17 cellular contexts compared by ENCODE assay signal in the genomic region with DNA sequence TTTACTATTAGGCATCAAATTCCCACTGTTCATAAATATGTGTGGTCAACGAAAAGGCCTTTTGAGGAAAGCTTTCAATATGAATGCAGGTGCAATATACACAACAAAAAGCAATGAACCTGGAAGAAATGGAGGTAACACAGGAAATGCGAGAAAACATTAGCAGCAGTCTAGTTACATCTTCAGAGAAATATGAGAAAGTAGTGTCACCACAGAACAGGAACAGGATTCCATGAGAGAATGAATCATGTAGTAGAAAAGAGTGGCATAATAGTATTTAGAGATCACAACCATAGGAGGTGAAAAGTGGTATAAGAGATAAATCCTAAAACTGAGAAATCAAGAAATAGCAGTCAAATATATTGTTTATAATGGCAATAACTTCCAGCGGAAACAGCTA.
"Had no signal": no experiment of that assay in that cellular context is flagged by ENCODE, and none has a peak within 500 bp of the region (broad histone marks: within the 10 kb centered on the region; RNA-seq: fewer than 3 reads in every experiment).

No MANE protein-coding gene starts in this region.

- H3K4me1 ChIP-seq: sigmoid colon had no signal

- H3K27ac Mint-ChIP-seq: activated CD4-positive, alpha-beta T cell treated with anti-CD3 and anti-CD28 coated beads, Interleukin-2, amount 10 ng/mL, durations not matched to agents 24 days and 14 days; activated CD8-positive, alpha-beta T cell treated with anti-CD3 and anti-CD28 coated beads, Interleukin-2, amount 10 ng/mL, durations not matched to agents 7 days and 5 days; activated naive CD4-positive, alpha-beta T cell treated with anti-CD3 and anti-CD28 coated beads, Interleukin-2, amount 50 U/mL, for 72 hours; activated T-cell treated with anti-CD3 and anti-CD28 coated beads, Interleukin-2, amount 50 U/mL, for 72 hours; T-helper 2 cell treated with Interferon-gamma antibody and Interleukin-4, amounts not matched to agents 5 μg/mL and 100 μg/mL, for 36 hours had no signal

- H2AFZ ChIP-seq: hepatocyte had no signal

- FAIRE-seq: colon, endometrium, kidney, urothelium cell line had no signal

- H3K9me3 ChIP-seq: ovary, sigmoid colon had no signal

- H3K27me3 ChIP-seq: hepatocyte, ovary, sigmoid colon had no signal

- H3K9me3 Mint-ChIP-seq: activated CD4-positive, alpha-beta T cell treated with anti-CD3 and anti-CD28 coated beads, Interleukin-2, amount 10 ng/mL, durations not matched to agents 24 days and 14 days; activated T-cell treated with anti-CD3 and anti-CD28 coated beads, Interleukin-2, amount 50 U/mL, for 72 hours; T-helper 2 cell treated with Interferon-gamma antibody and Interleukin-4, amounts not matched to agents 5 μg/mL and 100 μg/mL, for 36 hours had no signal

- H3K27me3 Mint-ChIP-seq: activated CD4-positive, alpha-beta T cell treated with anti-CD3 and anti-CD28 coated beads, Interleukin-2, amount 10 ng/mL, durations not matched to agents 24 days and 14 days had no signal

- H3K4me3 ChIP-seq: hepatocyte, ovary, sigmoid colon had no signal

- H3K4me3 Mint-ChIP-seq: activated CD4-positive, alpha-beta T cell treated with anti-CD3 and anti-CD28 coated beads, Interleukin-2, amount 10 ng/mL, durations not matched to agents 24 days and 14 days; activated CD8-positive, alpha-beta T cell treated with anti-CD3 and anti-CD28 coated beads, Interleukin-2, amount 10 ng/mL, durations not matched to agents 7 days and 5 days; activated T-cell treated with anti-CD3 and anti-CD28 coated beads, Interleukin-2, amount 50 U/mL, for 72 hours; T-helper 2 cell treated with Interferon-gamma antibody and Interleukin-4, amounts not matched to agents 5 μg/mL and 100 μg/mL, for 36 hours had no signal

- H3K4me2 ChIP-seq: hepatocyte had no signal

- H3K79me2 ChIP-seq: hepatocyte had no signal

- H3K27ac ChIP-seq: hepatocyte, ovary, sigmoid colon had no signal

- ATAC-seq: activated CD8-positive, alpha-beta T cell treated with anti-CD3 and anti-CD28 coated beads, Interleukin-2, amount 10 ng/mL, durations not matched to agents 7 days and 5 days; activated naive CD4-positive, alpha-beta T cell treated with anti-CD3 and anti-CD28 coated beads, Interleukin-2, amount 50 U/mL, for 72 hours; activated T-cell treated with anti-CD3 and anti-CD28 coated beads, Interleukin-2, amount 50 U/mL, for 72 hours; left ventricle myocardium superior had no signal

- DNase-seq: activated CD4-positive, alpha-beta T cell treated with anti-CD3 and anti-CD28 coated beads, Interleukin-2, amount 10 ng/mL, durations not matched to agents 24 days and 14 days; activated CD4-positive, CD25-positive, alpha-beta regulatory T cell; activated CD8-positive, alpha-beta memory T cell treated with anti-CD3 and anti-CD28 coated beads, Interleukin-2, amount 50 U/mL, for 4 hours; activated CD8-positive, alpha-beta T cell treated with anti-CD3 and anti-CD28 coated beads, Interleukin-2, amount 10 ng/mL, durations not matched to agents 7 days and 5 days; activated gamma-delta T cell; activated T-cell treated with anti-CD3 and anti-CD28 coated beads, Interleukin-2, amount 50 U/mL, for 72 hours; kidney; left ventricle myocardium superior; ovary; sigmoid colon; stimulated activated CD4-positive, alpha-beta T cell treated with anti-CD3 and anti-CD28 coated beads, Interleukin-1b, Interleukin-23, amount 100 ng/mL, for 48 hours had no signal

- H3K36me3 ChIP-seq: ovary, sigmoid colon had no signal
